ENCODE assay signal across 8 cellular contexts in genomic region chr5:78203815-78204214, GRCh38.
"Had no signal": no experiment of that assay in that cellular context is flagged by ENCODE, and none has a peak within 500 bp of the region (broad histone marks: within the 10 kb centered on the region; RNA-seq: fewer than 3 reads in every experiment).

No MANE protein-coding gene starts in this region.

- H3K4me3 Mint-ChIP-seq: GM23338, H9 had no signal

- H3K4me2 ChIP-seq: GM23338, KMS-11 had no signal

- FAIRE-seq: H1, H54, HTR-8/SVneo had no signal

- H2AFZ ChIP-seq: GM23338 had no signal

- H3K4me1 Mint-ChIP-seq: GM23338, H9 had no signal

- H3K27ac Mint-ChIP-seq: GM23338, H9 had no signal

- H3K9ac ChIP-seq: KMS-11 had no signal

- H3K4me3 ChIP-seq: GM23338 had no signal

- DNase-seq: H9, HCEC 1CT, KBM-7 had no signal

- H3K9me3 Mint-ChIP-seq: GM23338 had no signal

- H3K27ac ChIP-seq: KMS-11 had no signal

- ATAC-seq: GM23338 had no signal
